Comparison of ENCODE assay signal across 8 cellular contexts in the genomic region with DNA sequence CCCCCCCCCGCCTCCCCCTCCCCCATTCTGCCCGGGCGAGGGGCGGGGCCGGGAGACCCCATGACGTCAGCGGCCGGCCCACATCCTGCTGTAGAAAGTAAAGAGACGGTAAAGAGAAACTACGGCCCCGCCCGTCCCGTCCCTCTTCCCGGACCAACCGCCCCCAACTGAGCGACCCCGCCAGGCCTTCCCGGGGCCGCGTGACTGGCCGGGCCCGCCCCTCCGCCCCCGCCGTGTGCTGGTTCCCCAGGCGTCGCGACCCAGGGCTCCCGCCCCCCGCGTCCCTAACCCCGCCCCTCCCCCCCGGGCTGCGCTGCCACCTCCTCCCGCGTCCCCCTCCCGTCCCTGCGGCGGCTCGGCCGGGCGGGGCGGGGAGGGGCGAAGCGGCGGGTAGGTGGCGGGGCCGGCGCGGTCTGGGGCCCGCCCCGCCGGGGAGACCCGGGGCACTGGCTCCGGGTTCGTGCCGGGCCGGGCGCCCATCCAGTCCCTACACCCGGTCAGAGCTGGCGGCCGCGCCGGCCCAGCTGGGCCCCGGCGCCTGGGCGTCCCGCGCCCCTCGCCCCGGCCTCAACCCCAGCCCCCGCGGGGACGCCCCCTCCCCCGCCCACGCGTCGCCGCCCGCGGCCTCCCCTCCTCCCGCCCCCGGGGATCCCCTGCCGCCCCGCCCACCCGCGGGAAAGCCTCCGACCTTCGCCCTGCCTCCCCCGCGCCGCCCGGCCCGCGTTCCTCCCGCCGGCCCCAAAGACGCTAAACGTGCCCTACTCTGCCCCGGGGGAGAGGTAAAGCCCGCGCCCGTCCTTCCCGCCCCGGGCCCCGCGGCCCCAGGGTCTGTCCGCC. TPM values are rescaled to one million over a fixed set of nuclear protein-coding genes. Genes with fewer than 3 reads are reported as not detected.
DNase-seq lines count a peak whose midpoint lies in the region; ATAC-seq lines count a peak whose summit lies in the region.

No MANE protein-coding gene starts in this region.

- intact Hi-C loops in left cardiac atrium (cut with DNase I) = no loop called here

- peak; percentile 90 for DNase-seq in NCI-H146 treated with DMSO at 0.1 percent for 48 hours (lab: John Stamatoyannopoulos, UW; ENCODE audit: unreplicated experiment)
- peak; percentile 95 to 97 (median 96) for DNase-seq in T-helper 1 cell
- DNase-seq in amniotic epithelial cell (ENCODE audit: low read depth) = peak; percentile 95
- peak; percentile 99 for DNase-seq in left cardiac atrium
- no peak for DNase-seq in superior temporal gyrus (ENCODE audit: extremely low spot score)

- peak overlapping the region; percentile 96 for H3K27ac ChIP-seq in rectal smooth muscle tissue (ENCODE audit: low read depth, low read length)

- peak overlapping the region; percentile 42 for H3K4me3 ChIP-seq in rectal smooth muscle tissue (ENCODE audit: low read length)

- no peak overlapping the region for H3K9ac ChIP-seq in rectal smooth muscle tissue (ENCODE audit: low read length)

- H3K27me3 ChIP-seq in rectal smooth muscle tissue (ENCODE audit: control insufficient read depth, insufficient read depth, low read length) = no peaks in the 10 kb centered on the region

- no peaks in the 10 kb centered on the region for H3K36me3 ChIP-seq in rectal smooth muscle tissue (ENCODE audit: control insufficient read depth, insufficient read depth, low read length)

- ATAC-seq in GM18499 (IDR thresholded peaks at IDR 0.05; ENCODE audit: insufficient read depth, unreplicated experiment) = peak; percentile 26
- ATAC-seq in HG02870 (IDR thresholded peaks at IDR 0.05; ENCODE audit: unreplicated experiment) = peak; percentile 49
- ATAC-seq in left cardiac atrium = peak; percentile 88 to 93

- H3K4me1 ChIP-seq in rectal smooth muscle tissue (ENCODE audit: control insufficient read depth, insufficient read depth, low read length) = peaks cover 15% of the 10 kb centered on the region

RNA-seq across cellular contexts. Expression of gene HIVEP1, which starts 0.6 kb away (rescaled TPM):
- total RNA-seq in left cardiac atrium = 10 to 100 TPM; 14.3 to 18.0 TPM

Comparison
In these comparisons a context has a peak if more than half of its experiments do, and no peak if none do; other contexts are left out.
1. ATAC-seq: peak in every context shown above with its lines; median percentile 90 in left cardiac atrium; 49 in HG02870; 26 in GM18499.